In genomic region chr16:85583491-85584181, GRCh38 we compare ENCODE assay signal across 8 cellular contexts. TPM values are rescaled to one million over a fixed set of nuclear protein-coding genes. Genes with fewer than 3 reads are reported as not detected.
A peak's percentile ranks its signal among the peaks of the same experiment; 100 is the strongest.
DNase-seq lines count a peak whose midpoint lies in the region; ATAC-seq and TF ChIP-seq lines count a peak whose summit lies in the region.

No MANE protein-coding gene starts in this region.

- H3K4me1 ChIP-seq in ES-I3 (ENCODE audit: insufficient read depth, low read length): peaks cover 68% of the 10 kb centered on the region

- H3K27ac Mint-ChIP-seq in osteocyte (ENCODE audit: unreplicated experiment): peak overlapping the region; percentile 98

- peaks cover 92% of the 10 kb centered on the region for H3K4me1 Mint-ChIP-seq in osteocyte (ENCODE audit: unreplicated experiment)

- DNase-seq in NCI-H526 (lab: John Stamatoyannopoulos, UW) (peak; percentile 30 to 67), epidermal melanocyte (ENCODE audit: insufficient read length, low spot score) (peak; percentile 76), osteocyte (ENCODE audit: extremely low spot score, unreplicated experiment) (no peak), NCI-H510A treated with DMSO at 0.1 percent for 48 hours (lab: John Stamatoyannopoulos, UW) (no peak), Right ventricle myocardium superior (no peak)

- no peaks in the 10 kb centered on the region for H3K27me3 Mint-ChIP-seq in osteocyte (ENCODE audit: unreplicated experiment)

- intact Hi-C loops in Right ventricle myocardium superior (cut with DNase I): no loop called here

- H3K9ac ChIP-seq in ES-I3 (ENCODE audit: low read depth, low read length): peak overlapping the region; percentile 22

- no peaks in the 10 kb centered on the region for H3K9me3 ChIP-seq in ES-I3 (ENCODE audit: control insufficient read depth, insufficient read depth, low read length)

- peaks cover 5% of the 10 kb centered on the region for H3K36me3 Mint-ChIP-seq in osteocyte (ENCODE audit: unreplicated experiment)

- H3K4me3 Mint-ChIP-seq in osteocyte (ENCODE audit: unreplicated experiment): peak overlapping the region; percentile 69

- H3K9me3 Mint-ChIP-seq in osteocyte (ENCODE audit: unreplicated experiment): no peaks in the 10 kb centered on the region

- no peak for TF ChIP-seq CTCF in osteocyte (IDR thresholded peaks at IDR 0.05)

- no peaks in the 10 kb centered on the region for H3K36me3 ChIP-seq in ES-I3 (ENCODE audit: insufficient read depth, low read length)

- ATAC-seq in HG03442 (IDR thresholded peaks at IDR 0.05; ENCODE audit: unreplicated experiment) (no peak), Right ventricle myocardium superior (ENCODE audit: poor library complexity) (no peak), HG03045 (IDR thresholded peaks at IDR 0.05; ENCODE audit: unreplicated experiment) (no peak)

RNA-seq across cellular contexts. Expression of gene GSE1, which starts 29.5 kb away (rescaled TPM):
- 57.3 and 64.1 TPM in 2 replicates for total RNA-seq in osteocyte
- total RNA-seq in Right ventricle myocardium superior: 30.3 TPM

Comparison
In these comparisons a context has a peak if more than half of its experiments do, and no peak if none do; other contexts are left out.
1. DNase-seq: peak in NCI-H526 (2 of 2) and epidermal melanocyte (single experiment); none in osteocyte (single experiment), NCI-H510A treated with DMSO at 0.1 percent for 48 hours (single experiment) and Right ventricle myocardium superior (single experiment).